8 cellular contexts compared by ENCODE assay signal in genomic region chr17:488993-489757, GRCh38. TPM values are rescaled to one million over a fixed set of nuclear protein-coding genes. Genes with fewer than 3 reads are reported as not detected.
DNase-seq lines count a peak whose midpoint lies in the region; ATAC-seq and TF ChIP-seq lines count a peak whose summit lies in the region.

No MANE protein-coding gene starts in this region.

- no peak for TF ChIP-seq CTCF in AG04450 (IDR thresholded peaks at IDR 0.05; ENCODE audit: low read depth, low read length)
- no peak for TF ChIP-seq CTCF in foreskin keratinocyte (conservative IDR thresholded peaks at IDR 0.05)
- no peak for TF ChIP-seq CTCF in progenitor cell of endocrine pancreas (IDR thresholded peaks at IDR 0.05; ENCODE audit: unreplicated experiment)

- peaks cover 5% of the 10 kb centered on the region for H3K27me3 Mint-ChIP-seq in activated CD4-positive, alpha-beta memory T cell treated with anti-CD3 and anti-CD28 coated beads for 36 hours
- H3K27me3 Mint-ChIP-seq in progenitor cell of endocrine pancreas: peaks cover 26% of the 10 kb centered on the region

- no peaks in the 10 kb centered on the region for H3K4me1 ChIP-seq in foreskin keratinocyte

- H3K4me3 Mint-ChIP-seq in activated CD4-positive, alpha-beta memory T cell treated with anti-CD3 and anti-CD28 coated beads for 36 hours: peak overlapping the region; percentile 90
- peak overlapping the region; percentile 73 for H3K4me3 Mint-ChIP-seq in progenitor cell of endocrine pancreas (ENCODE audit: low read depth)

- no peaks in the 10 kb centered on the region for H3K9me3 ChIP-seq in AG04450 (ENCODE audit: control insufficient read depth, insufficient read depth, low read length)

- CTCF ChIA-PET in AG04450 (lab: Charles Lee) (no interaction called here), HEK293T (lab: Yijun Ruan, JAX) (no interaction called here)
- CTCF ChIA-PET in activated CD4-positive, alpha-beta memory T cell treated with anti-CD3 and anti-CD28 coated beads for 36 hours (lab: Charles Lee): interaction anchor here (0.6 to 1.7 kb wide), 2 partner anchors 74 to 77 kb away, joined by 5 read pairs; no protein-coding TSS in a partner anchor

- no peaks in the 10 kb centered on the region for H3K36me3 Mint-ChIP-seq in activated CD4-positive, alpha-beta memory T cell treated with anti-CD3 and anti-CD28 coated beads for 36 hours
- H3K36me3 Mint-ChIP-seq in progenitor cell of endocrine pancreas (ENCODE audit: insufficient read depth): no peaks in the 10 kb centered on the region

- DNase-seq in AG04450 (ENCODE audit: low read depth, low spot score) (no peak), HEK293T (ENCODE audit: extremely low spot score) (no peak), foreskin keratinocyte (no peak), progenitor cell of endocrine pancreas (ENCODE audit: low spot score, unreplicated experiment) (peak; percentile 16), SKM-1 (lab: John Stamatoyannopoulos, UW; ENCODE audit: unreplicated experiment) (no peak)
- DNase-seq in activated CD4-positive, alpha-beta memory T cell treated with anti-CD3 and anti-CD28 coated beads for 36 hours: peak; percentile 62

- H3K4me3 ChIP-seq in AG04450 (ENCODE audit: low read depth, low read length): peak overlapping the region; percentile 64

- intact Hi-C loops in activated CD4-positive, alpha-beta memory T cell treated with anti-CD3 and anti-CD28 coated beads for 36 hours (cut with micrococcal nuclease): no loop called here

- peak; percentile 76 for ATAC-seq in foreskin keratinocyte
- ATAC-seq in GM18868 (IDR thresholded peaks at IDR 0.05; ENCODE audit: unreplicated experiment): no peak
- ATAC-seq in GM18517 (IDR thresholded peaks at IDR 0.05; ENCODE audit: unreplicated experiment): no peak

- POLR2A ChIA-PET in AG04450 (lab: Yijun Ruan, JAX): interaction anchor here (0.5 to 1.0 kb wide), 3 partner anchors 60 to 538 kb away, joined by 3 to 4 read pairs (median 3); no protein-coding TSS in a partner anchor
- POLR2A ChIA-PET in HEK293T (lab: Yijun Ruan, JAX): no interaction called here
- POLR2A ChIA-PET in activated CD4-positive, alpha-beta memory T cell treated with anti-CD3 and anti-CD28 coated beads for 36 hours (lab: Charles Lee): interaction anchor here (0.5 to 1.0 kb wide), 3 partner anchors 26 to 77 kb away, joined by 3 to 4 read pairs (median 4); no protein-coding TSS in a partner anchor

- H3K9me3 Mint-ChIP-seq in activated CD4-positive, alpha-beta memory T cell treated with anti-CD3 and anti-CD28 coated beads for 36 hours: no peaks in the 10 kb centered on the region
- no peaks in the 10 kb centered on the region for H3K9me3 Mint-ChIP-seq in progenitor cell of endocrine pancreas (ENCODE audit: low read depth)

- peak overlapping the region; percentile 89 for H3K27ac Mint-ChIP-seq in activated CD4-positive, alpha-beta memory T cell treated with anti-CD3 and anti-CD28 coated beads for 36 hours
- peak overlapping the region; percentile 86 for H3K27ac Mint-ChIP-seq in progenitor cell of endocrine pancreas

- H3K27ac ChIP-seq in AG04450 (ENCODE audit: low read depth, low read length) (peak overlapping the region; percentile 80), foreskin keratinocyte (no peak overlapping the region)

- H3K4me1 Mint-ChIP-seq in activated CD4-positive, alpha-beta memory T cell treated with anti-CD3 and anti-CD28 coated beads for 36 hours (ENCODE audit: low read depth): peaks cover 7% of the 10 kb centered on the region
- H3K4me1 Mint-ChIP-seq in progenitor cell of endocrine pancreas (ENCODE audit: low read depth): peaks cover 3% of the 10 kb centered on the region

- H3K27me3 ChIP-seq in AG04450 (ENCODE audit: control insufficient read depth, insufficient read depth, low read length): peaks cover 3% of the 10 kb centered on the region
- peaks cover 21% of the 10 kb centered on the region for H3K27me3 ChIP-seq in foreskin keratinocyte

TF ChIP-seq in HEK293T, 16 proteins besides CTCF, POLR2A, EP300 and RAD21:
- TF ChIP-seq L3MBTL2 (conservative IDR thresholded peaks at IDR 0.05): peak; percentile 58
- no peak for TF ChIP-seq FOXK2 (IDR thresholded peaks at IDR 0.05)
- TF ChIP-seq SP1 (IDR thresholded peaks at IDR 0.05): no peak
- no peak for TF ChIP-seq ARNT (IDR thresholded peaks at IDR 0.05)
- no peak for TF ChIP-seq ELF4 (IDR thresholded peaks at IDR 0.05)

RNA-seq across cellular contexts. Expression of gene RFLNB, which starts 43.4 kb away (rescaled TPM):
- polyA plus RNA-seq in AG04450 (2011; rRNA removed) (10.5 and 13.5 TPM in 2 replicates), foreskin keratinocyte (8.7 and 11.3 TPM in 2 replicates)
- 11.5 and 12.3 TPM in 2 replicates for polyA minus RNA-seq in AG04450 (2011; rRNA and poly(A)+ RNA removed)
- 10 to 100 TPM; 49.0 to 49.1 TPM for total RNA-seq in activated CD4-positive, alpha-beta memory T cell treated with anti-CD3 and anti-CD28 coated beads for 36 hours
- total RNA-seq in foreskin keratinocyte (14.5 and 19.7 TPM in 2 replicates), progenitor cell of endocrine pancreas (10.7 and 11.1 TPM in 2 replicates)

Comparison
In these comparisons a context has a peak if more than half of its experiments do, and no peak if none do; other contexts are left out.
1. DNase-seq: peak in activated CD4-positive, alpha-beta memory T cell treated with anti-CD3 and anti-CD28 coated beads for 36 hours (single experiment) and progenitor cell of endocrine pancreas (single experiment); none in AG04450 (single experiment), HEK293T (single experiment), foreskin keratinocyte (0 of 2) and SKM-1 (single experiment).